Comparison of ENCODE assay signal across 24 cellular contexts in genomic region chr18:46325836-46326235, GRCh38.
A peak's percentile ranks its signal among the peaks of the same experiment; 100 is the strongest.
DNase-seq lines count a peak whose midpoint lies in the region; ATAC-seq, FAIRE-seq and TF ChIP-seq lines count a peak whose summit lies in the region.
"Had no signal": no experiment of that assay in that cellular context is flagged by ENCODE, and none has a peak within 500 bp of the region (broad histone marks: within the 10 kb centered on the region; RNA-seq: fewer than 3 reads in every experiment).

No MANE protein-coding gene starts in this region.

- no peak overlapping the region for H3K4me3 Mint-ChIP-seq in progenitor cell of endocrine pancreas (ENCODE audit: low read depth)
- H3K4me3 Mint-ChIP-seq: H9 had no signal

- intact Hi-C loops in mammary epithelial cell (cut with micrococcal nuclease), result no loop called here
- intact Hi-C loops in breast epithelium (cut with DNase I; ENCODE audit: low total_unique reads), result no loop called here

- H3K27ac Mint-ChIP-seq in progenitor cell of endocrine pancreas, result peak overlapping the region; percentile 34

- dilution Hi-C loops in mammary epithelial cell (cut with HindIII; ENCODE audit: low sequenced_read_pairs) (no loop called here), keratinocyte (cut with MboI; ENCODE audit: extremely low pct_ligation_motif_present, low sequenced_read_pairs) (no loop called here)

- no peaks in the 10 kb centered on the region for H3K79me2 ChIP-seq in mammary epithelial cell (ENCODE audit: insufficient read depth, low read length)
- no peaks in the 10 kb centered on the region for H3K79me2 ChIP-seq in keratinocyte (ENCODE audit: control insufficient read depth, insufficient read depth, low read length)

- H4K20me1 ChIP-seq in mammary epithelial cell (ENCODE audit: insufficient read depth, low read length), result no peaks in the 10 kb centered on the region
- no peaks in the 10 kb centered on the region for H4K20me1 ChIP-seq in keratinocyte (ENCODE audit: control insufficient read depth, extremely low read depth, insufficient read depth, low read length)

- no peaks in the 10 kb centered on the region for H3K9me1 ChIP-seq in keratinocyte (ENCODE audit: control insufficient read depth, extremely low read depth, insufficient read depth, low read length)

- no peak for DNase-seq in mammary epithelial cell
- no peak for DNase-seq in breast epithelium (ENCODE audit: low spot score in 2 of 2)
- peak; percentile 51 for DNase-seq in epithelial cell of esophagus (ENCODE audit: low read depth)
- DNase-seq in keratinocyte (ENCODE audit: low read depth, low spot score), result no peak
- DNase-seq in progenitor cell of endocrine pancreas (ENCODE audit: low spot score, unreplicated experiment), result no peak
- DNase-seq: 8988T, ACHN, Calu3, DMS153, DND-41, H9, IMR-90, KG1, NCI-H1048, NCI-H1417, NCI-H1694, NCI-H2029 treated with DMSO at 0.1 percent for 48 hours, NCI-H526 treated with DMSO at 0.1 percent for 48 hours, PC-9, SHP77 treated with DMSO at 0.1 percent for 48 hours had no signal

- H3K27me3 ChIP-seq in mammary epithelial cell (ENCODE audit: insufficient read depth, low read length) (no peaks in the 10 kb centered on the region), breast epithelium (no peaks in the 10 kb centered on the region), keratinocyte (ENCODE audit: control insufficient read depth, extremely low read depth, insufficient read depth, low read length) (no peaks in the 10 kb centered on the region)

- no peaks in the 10 kb centered on the region for H3K9me3 ChIP-seq in mammary epithelial cell (replicated peaks; ENCODE audit: insufficient read depth, low read length)
- H3K9me3 ChIP-seq in breast epithelium, result no peaks in the 10 kb centered on the region
- H3K9me3 ChIP-seq in keratinocyte (ENCODE audit: control insufficient read depth, low read depth, low read length), result no peaks in the 10 kb centered on the region

- TF ChIP-seq POLR2A in breast epithelium (IDR thresholded peaks at IDR 0.05), result no peak

- H3K4me3 ChIP-seq in mammary epithelial cell (replicated peaks in 1 of 3; ENCODE audit: insufficient read depth in 1 of 3, low read depth in 2 of 3, low read length in 3 of 3), result no peak overlapping the region
- H3K4me3 ChIP-seq in breast epithelium, result no peak overlapping the region
- H3K4me3 ChIP-seq in epithelial cell of esophagus (ENCODE audit: low read length), result no peak overlapping the region
- H3K4me3 ChIP-seq in keratinocyte (ENCODE audit: control insufficient read depth in 2 of 3, extremely low read depth in 1 of 3, insufficient read depth in 2 of 3, low read depth in 1 of 3, low read length in 3 of 3), result no peak overlapping the region
- H3K4me3 ChIP-seq: PC-9 had no signal

- 62% methylated on average over 9 of the region's 9 CpGs for WGBS in mammary epithelial cell (ENCODE audit: low coverage, missing lambda C conversion rate)

- no peak for TF ChIP-seq CTCF in mammary epithelial cell (conservative IDR thresholded peaks at IDR 0.05 in 1 of 2, IDR thresholded peaks at IDR 0.05 in 1 of 2; ENCODE audit: extremely low read depth in 1 of 2, insufficient read depth in 1 of 2, low read depth in 1 of 2, low read length in 2 of 2)
- no peak for TF ChIP-seq CTCF in breast epithelium (IDR thresholded peaks at IDR 0.05)
- no peak for TF ChIP-seq CTCF in epithelial cell of esophagus (IDR thresholded peaks at IDR 0.05; ENCODE audit: insufficient read depth, low read depth, low read length, missing control alignments)
- TF ChIP-seq CTCF in keratinocyte (optimal IDR thresholded peaks at IDR 0.05 in 1 of 3, IDR thresholded peaks at IDR 0.05 in 1 of 3, conservative IDR thresholded peaks at IDR 0.05 in 1 of 3; ENCODE audit: extremely low read depth in 1 of 3, insufficient read depth in 2 of 3, low read length in 3 of 3), result no peak
- no peak for TF ChIP-seq CTCF in progenitor cell of endocrine pancreas (IDR thresholded peaks at IDR 0.05; ENCODE audit: unreplicated experiment)

- H3K27ac ChIP-seq in mammary epithelial cell (ENCODE audit: insufficient read depth, low read depth, low read length) (no peak overlapping the region), breast epithelium (no peak overlapping the region), keratinocyte (ENCODE audit: control insufficient read depth, insufficient read depth, low read length) (no peak overlapping the region)

- H3K4me1 ChIP-seq in mammary epithelial cell (ENCODE audit: insufficient read depth, low read length) (peaks cover 37% of the 10 kb centered on the region), breast epithelium (no peaks in the 10 kb centered on the region), keratinocyte (ENCODE audit: control insufficient read depth, extremely low read depth, insufficient read depth, low read length) (peaks cover 33% of the 10 kb centered on the region)

- no peaks in the 10 kb centered on the region for H3K9me3 Mint-ChIP-seq in progenitor cell of endocrine pancreas (ENCODE audit: low read depth)
- H3K9me3 Mint-ChIP-seq: H9 had no signal

- H3K4me2 ChIP-seq in mammary epithelial cell (ENCODE audit: insufficient read depth, low read depth, low read length) (no peak overlapping the region), keratinocyte (ENCODE audit: control insufficient read depth, extremely low read depth, insufficient read depth, low read depth, low read length) (peak overlapping the region; percentile 17)
- H3K4me2 ChIP-seq: PC-9 had no signal

- no peak for ATAC-seq in HG02571 (IDR thresholded peaks at IDR 0.05; ENCODE audit: unreplicated experiment)
- no peak for ATAC-seq in HG03521 (IDR thresholded peaks at IDR 0.05; ENCODE audit: unreplicated experiment)
- no peak for ATAC-seq in GM18909 (IDR thresholded peaks at IDR 0.05; ENCODE audit: poor library complexity, unreplicated experiment)

- H2AFZ ChIP-seq in mammary epithelial cell (ENCODE audit: low read depth, low read length), result peak overlapping the region; percentile 41
- H2AFZ ChIP-seq in keratinocyte (ENCODE audit: control insufficient read depth, low read length), result peak overlapping the region; percentile 45
- H2AFZ ChIP-seq: PC-9 had no signal

- H3K27me3 Mint-ChIP-seq in progenitor cell of endocrine pancreas, result peaks cover 11% of the 10 kb centered on the region

- in situ Hi-C loops in mammary epithelial cell (cut with MboI; ENCODE audit: low sequenced_read_pairs in 2 of 2), result no loop called here

- H3K9ac ChIP-seq in mammary epithelial cell (ENCODE audit: insufficient read depth, low read length), result no peak overlapping the region
- no peak overlapping the region for H3K9ac ChIP-seq in keratinocyte (ENCODE audit: control insufficient read depth, extremely low read depth, insufficient read depth, low read length)

- H3K36me3 ChIP-seq in mammary epithelial cell (ENCODE audit: insufficient read depth, low read length), result no peaks in the 10 kb centered on the region
- no peaks in the 10 kb centered on the region for H3K36me3 ChIP-seq in breast epithelium
- no peaks in the 10 kb centered on the region for H3K36me3 ChIP-seq in keratinocyte (ENCODE audit: control insufficient read depth in 2 of 2, extremely low read depth in 1 of 2, insufficient read depth in 2 of 2, low read length in 2 of 2)

- CTCF ChIA-PET in mammary epithelial cell (lab: Charles Lee; ENCODE audit: low non-redundant PET), result no interaction called here

- no peaks in the 10 kb centered on the region for H3K36me3 Mint-ChIP-seq in progenitor cell of endocrine pancreas (ENCODE audit: insufficient read depth)

- BruUV-seq in mammary epithelial cell (replicated peaks; lab: Mats Ljungman, UMichigan), result no TSS peak

- no peak for FAIRE-seq in keratinocyte (lab: Jason Lieb, UNC)
- FAIRE-seq: GM12892 had no signal

- H3K4me1 Mint-ChIP-seq in progenitor cell of endocrine pancreas (ENCODE audit: low read depth), result peaks cover 10% of the 10 kb centered on the region
